In the genomic region with DNA sequence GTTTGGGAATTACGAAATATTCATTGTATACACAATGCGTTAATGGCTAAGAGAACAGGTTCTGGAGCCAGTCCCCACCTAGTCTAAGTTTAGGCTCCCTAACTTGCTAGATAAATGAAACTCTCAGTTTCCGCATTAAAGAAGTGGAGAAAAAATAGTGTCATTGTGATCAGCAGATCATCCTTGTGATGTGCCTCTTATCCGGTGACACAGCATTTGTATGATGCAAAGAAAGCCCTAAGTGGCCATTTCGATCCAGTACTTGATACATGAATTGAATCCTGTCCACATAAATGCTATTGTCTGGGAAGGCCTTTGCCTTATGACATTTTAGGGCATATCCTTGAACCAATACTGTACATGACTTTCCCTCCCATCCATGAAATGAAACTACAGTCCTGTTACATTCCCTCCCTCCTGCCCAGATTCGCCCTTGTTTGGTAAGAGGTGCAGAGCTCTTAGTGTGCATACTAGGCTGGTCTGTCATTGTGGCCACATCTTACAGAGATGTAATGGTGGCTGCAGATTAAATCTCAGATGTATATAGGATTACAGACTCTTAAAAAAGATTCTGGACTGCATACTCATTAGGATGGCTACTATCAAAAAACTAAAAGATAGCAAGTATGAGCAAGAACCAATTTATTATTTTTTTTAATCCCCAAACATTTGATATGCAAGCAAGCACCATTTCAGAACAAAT, we compare ENCODE assay signal across 21 cellular contexts.
A peak's percentile ranks its signal among the peaks of the same experiment; 100 is the strongest.
DNase-seq lines count a peak whose midpoint lies in the region; ATAC-seq, FAIRE-seq and TF ChIP-seq lines count a peak whose summit lies in the region.
"Had no signal": no experiment of that assay in that cellular context is flagged by ENCODE, and none has a peak within 500 bp of the region (broad histone marks: within the 10 kb centered on the region; RNA-seq: fewer than 3 reads in every experiment).

No MANE protein-coding gene starts in this region.

- H3K27me3 ChIP-seq in K562 (ENCODE audit: control insufficient read depth in 2 of 2, insufficient read depth in 2 of 2, low read length in 2 of 2) = no peaks in the 10 kb centered on the region

- H3K27me3 Mint-ChIP-seq in mesothelial cell of epicardium (ENCODE audit: low read depth) = no peaks in the 10 kb centered on the region
- H3K27me3 Mint-ChIP-seq: B cell had no signal

- no peak overlapping the region for H2AFZ ChIP-seq in K562 (ENCODE audit: low read depth, low read length)

- no peaks in the 10 kb centered on the region for H3K9me3 Mint-ChIP-seq in mesothelial cell of epicardium
- no peaks in the 10 kb centered on the region for H3K9me3 Mint-ChIP-seq in stimulated activated effector memory CD8-positive, alpha-beta T cell treated with anti-CD3 and anti-CD28 coated beads, Interleukin-12 subunit alpha, Interleukin-12 subunit beta, amount 100 ng/mL, for 72 hours

- CTCF ChIA-PET in K562 (lab: Yijun Ruan, JAX; ENCODE audit: low intra/inter-chr PET ratio) = no interaction called here

- intact Hi-C loops in K562 (cut with micrococcal nuclease) = loop anchor here (10.0 kb wide), 1 partner anchor 254 kb away; no protein-coding TSS in a partner anchor

- FAIRE-seq in K562 (lab: Jason Lieb, UNC) = no peak
- FAIRE-seq: H54 had no signal

- peaks cover 27% of the 10 kb centered on the region for H3K4me1 Mint-ChIP-seq in mesothelial cell of epicardium
- H3K4me1 Mint-ChIP-seq in stimulated activated effector memory CD8-positive, alpha-beta T cell treated with anti-CD3 and anti-CD28 coated beads, Interleukin-12 subunit alpha, Interleukin-12 subunit beta, amount 100 ng/mL, for 72 hours = no peaks in the 10 kb centered on the region

- H3K27ac ChIP-seq in K562 (ENCODE audit: extremely low read depth, low read depth, low read length) = no peak overlapping the region
- H3K27ac ChIP-seq: 22Rv1, HL-60 had no signal

- ATAC-seq in K562 = no peak
- no peak for ATAC-seq in stimulated activated effector memory CD8-positive, alpha-beta T cell treated with anti-CD3 and anti-CD28 coated beads, Interleukin-12 subunit alpha, Interleukin-12 subunit beta, amount 100 ng/mL, for 72 hours
- no peak for ATAC-seq in omental fat pad (ENCODE audit: low FRiP score)

- no peaks in the 10 kb centered on the region for H3K9me1 ChIP-seq in K562 (ENCODE audit: control insufficient read depth, insufficient read depth, low read length)

- 92% methylated on average over 6 of the region's 6 CpGs for WGBS in K562 (ENCODE audit: insufficient coverage, low coverage, missing lambda C conversion rate)

- H3K4me3 Mint-ChIP-seq in mesothelial cell of epicardium = no peak overlapping the region
- no peak overlapping the region for H3K4me3 Mint-ChIP-seq in stimulated activated effector memory CD8-positive, alpha-beta T cell treated with anti-CD3 and anti-CD28 coated beads, Interleukin-12 subunit alpha, Interleukin-12 subunit beta, amount 100 ng/mL, for 72 hours
- H3K4me3 Mint-ChIP-seq: B cell had no signal

- no peak for TF ChIP-seq EP300 in K562 (IDR thresholded peaks at IDR 0.05; ENCODE audit: low read length)

- in situ Hi-C loops in K562 (cut with MboI) = no loop called here

- H3K4me3 ChIP-seq in K562 = no peak overlapping the region

- no peaks in the 10 kb centered on the region for H3K9me3 ChIP-seq in K562 (replicated peaks; ENCODE audit: control insufficient read depth, insufficient read depth, low read depth, low read length)
- H3K9me3 ChIP-seq: SK-N-SH had no signal

- no peaks in the 10 kb centered on the region; the same call in 2 of the 3 replicates for H3K79me2 ChIP-seq in K562 (ENCODE audit: control insufficient read depth, insufficient read depth, low read length)

- H3K27ac Mint-ChIP-seq in mesothelial cell of epicardium = peak overlapping the region; percentile 3
- peak overlapping the region; percentile 29 for H3K27ac Mint-ChIP-seq in stimulated activated effector memory CD8-positive, alpha-beta T cell treated with anti-CD3 and anti-CD28 coated beads, Interleukin-12 subunit alpha, Interleukin-12 subunit beta, amount 100 ng/mL, for 72 hours
- H3K27ac Mint-ChIP-seq: B cell had no signal

- H4K20me1 ChIP-seq in K562 (replicated peaks; ENCODE audit: control insufficient read depth, insufficient read depth, low read length) = peaks cover 10% of the 10 kb centered on the region; the same call in 1 of the 2 replicates

- TF ChIP-seq RAD21 in K562 (CRISPR knock-in tag; conservative IDR thresholded peaks at IDR 0.05 in 1 of 2, IDR thresholded peaks at IDR 0.05 in 1 of 2) = no peak

- peaks cover 0 to 8% of the 10 kb centered on the region in 2 experiments; a peak in 2 of 5 replicates for H3K4me1 ChIP-seq in K562 (replicated peaks in 1 of 2; ENCODE audit: control insufficient read depth in 2 of 2, insufficient read depth in 2 of 2, low read length in 2 of 2)

- no peak overlapping the region for H3K9ac ChIP-seq in K562 (ENCODE audit: insufficient read depth in 1 of 2, low read depth in 2 of 2, low read length in 2 of 2)
- H3K9ac ChIP-seq: SK-N-SH had no signal

- H3K36me3 ChIP-seq in K562 (ENCODE audit: control insufficient read depth, insufficient read depth, low read length) = peaks cover 84% of the 10 kb centered on the region

- no peak for TF ChIP-seq CTCF in K562 (IDR thresholded peaks at IDR 0.05 in 2 of 3, conservative IDR thresholded peaks at IDR 0.05 in 1 of 3; ENCODE audit: insufficient read depth in 2 of 3, low read depth in 1 of 3, low read length in 3 of 3)
- no peak for TF ChIP-seq CTCF in mesothelial cell of epicardium (IDR thresholded peaks at IDR 0.05; ENCODE audit: unreplicated experiment)
- TF ChIP-seq CTCF in omental fat pad (IDR thresholded peaks at IDR 0.05) = no peak

- POLR2A ChIA-PET in K562 (lab: Yijun Ruan, JAX) = interaction anchor here (1.1 to 1.2 kb wide), 2 partner anchors 16 to 33 kb away, joined by 3 to 4 read pairs; no protein-coding TSS in a partner anchor

- H3K36me3 Mint-ChIP-seq in mesothelial cell of epicardium = peaks cover 2% of the 10 kb centered on the region
- H3K36me3 Mint-ChIP-seq in stimulated activated effector memory CD8-positive, alpha-beta T cell treated with anti-CD3 and anti-CD28 coated beads, Interleukin-12 subunit alpha, Interleukin-12 subunit beta, amount 100 ng/mL, for 72 hours = no peaks in the 10 kb centered on the region

- no TSS peak for BruUV-seq in K562 (replicated peaks; lab: Mats Ljungman, UMichigan)

- H3K4me2 ChIP-seq in K562 (ENCODE audit: insufficient read depth, low read length) = no peak overlapping the region
- H3K4me2 ChIP-seq: SK-N-SH had no signal

- no peak for TF ChIP-seq POLR2A in K562 (conservative IDR thresholded peaks at IDR 0.05)

- DNase-seq in NCI-H82 (lab: John Stamatoyannopoulos, UW) (peak; percentile 33), NCI-H82 treated with DMSO at 0.1 percent for 48 hours (lab: John Stamatoyannopoulos, UW; ENCODE audit: unreplicated experiment) (no peak), K562 (ENCODE audit: extremely low read depth in 1 of 4, low spot score in 3 of 4) (no peak), mesothelial cell of epicardium (ENCODE audit: low spot score in 2 of 2, unreplicated experiment in 2 of 2) (no peak), omental fat pad (ENCODE audit: low spot score) (no peak), LoVo (ENCODE audit: low spot score) (no peak), kidney glomerular epithelial cell (lab: John Stamatoyannopoulos, UW) (no peak)
- no peak for DNase-seq in stimulated activated effector memory CD8-positive, alpha-beta T cell treated with anti-CD3 and anti-CD28 coated beads, Interleukin-12 subunit alpha, Interleukin-12 subunit beta, amount 100 ng/mL, for 72 hours (ENCODE audit: low spot score in 2 of 2)
- DNase-seq: Calu3, DND-41, Kasumi-1, NCI-H1105 treated with DMSO at 0.1 percent for 48 hours, NCI-H146, NCI-H1930, NCI-H446 treated with DMSO at 0.1 percent for 48 hours, Right ventricle myocardium superior, SK-N-SH had no signal

TF ChIP-seq in K562, 482 proteins besides CTCF, POLR2A, EP300 and RAD21:
- TF ChIP-seq, protein P1, sequence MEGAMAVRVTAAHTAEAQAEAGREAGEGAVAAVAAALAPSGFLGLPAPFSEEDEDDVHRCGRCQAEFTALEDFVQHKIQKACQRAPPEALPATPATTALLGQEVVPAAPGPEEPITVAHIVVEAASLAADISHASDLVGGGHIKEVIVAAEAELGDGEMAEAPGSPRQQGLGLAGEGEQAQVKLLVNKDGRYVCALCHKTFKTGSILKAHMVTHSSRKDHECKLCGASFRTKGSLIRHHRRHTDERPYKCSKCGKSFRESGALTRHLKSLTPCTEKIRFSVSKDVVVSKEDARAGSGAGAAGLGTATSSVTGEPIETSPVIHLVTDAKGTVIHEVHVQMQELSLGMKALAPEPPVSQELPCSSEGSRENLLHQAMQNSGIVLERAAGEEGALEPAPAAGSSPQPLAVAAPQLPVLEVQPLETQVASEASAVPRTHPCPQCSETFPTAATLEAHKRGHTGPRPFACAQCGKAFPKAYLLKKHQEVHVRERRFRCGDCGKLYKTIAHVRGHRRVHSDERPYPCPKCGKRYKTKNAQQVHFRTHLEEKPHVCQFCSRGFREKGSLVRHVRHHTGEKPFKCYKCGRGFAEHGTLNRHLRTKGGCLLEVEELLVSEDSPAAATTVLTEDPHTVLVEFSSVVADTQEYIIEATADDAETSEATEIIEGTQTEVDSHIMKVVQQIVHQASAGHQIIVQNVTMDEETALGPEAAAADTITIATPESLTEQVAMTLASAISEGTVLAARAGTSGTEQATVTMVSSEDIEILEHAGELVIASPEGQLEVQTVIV (CRISPR knock-in tag; IDR thresholded peaks at IDR 0.05; ENCODE audit: borderline replicate concordance) = no peak
- TF ChIP-seq RBM22 (IDR thresholded peaks at IDR 0.05; ENCODE audit: low read depth, low read length, poor library complexity, severe bottlenecking) (peak; percentile 10), SRF (CRISPR knock-in tag; IDR thresholded peaks at IDR 0.05) (no peak), MAFG (tag; conservative IDR thresholded peaks at IDR 0.05) (peak; percentile 67; the same call in 1 of the 2 replicates), MIER1 (IDR thresholded peaks at IDR 0.05; ENCODE audit: low read depth) (no peak), ZZZ3 (IDR thresholded peaks at IDR 0.05) (no peak), CREB1 (IDR thresholded peaks at IDR 0.05) (no peak), CREB1 (CRISPR knock-in tag; IDR thresholded peaks at IDR 0.05) (no peak), KDM5B (IDR thresholded peaks at IDR 0.05; ENCODE audit: insufficient replicate concordance, low read depth, low read length) (no peak), GATA2 (CRISPR knock-in tag; IDR thresholded peaks at IDR 0.05) (no peak), CEBPB (tag; IDR thresholded peaks at IDR 0.05) (peak; percentile 60), ZNF316 (IDR thresholded peaks at IDR 0.05) (0 out of 2 replicates have a peak, but pooled peaks have one; percentile 44), C11orf30 (IDR thresholded peaks at IDR 0.05; ENCODE audit: low read depth) (peak; percentile 39; the same call in 1 of the 2 replicates), TCFL5 (CRISPR knock-in tag; conservative IDR thresholded peaks at IDR 0.05) (no peak), ZNF785 (CRISPR knock-in tag; IDR thresholded peaks at IDR 0.05) (no peak)
